33 cellular contexts compared by ENCODE assay signal in the genomic region with DNA sequence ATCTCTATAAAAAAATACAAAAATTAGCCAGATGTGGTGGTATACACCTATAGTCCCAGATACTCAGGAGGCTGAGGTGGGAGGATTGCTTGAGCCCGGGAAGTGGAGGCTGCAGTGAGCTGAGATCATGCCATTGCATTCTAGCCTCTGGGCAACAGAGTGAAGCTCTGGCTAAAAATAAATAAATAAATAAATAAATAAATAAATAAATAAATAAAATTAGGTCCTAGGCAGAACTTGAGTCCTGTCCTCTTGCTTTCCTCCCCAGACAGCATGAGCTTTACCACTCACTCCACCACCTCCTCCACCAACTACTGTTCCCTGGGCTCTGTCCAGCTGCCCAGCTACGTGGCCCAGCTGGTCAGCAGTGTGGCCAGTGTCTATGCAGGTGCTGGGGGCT. TPM values are rescaled to one million over a fixed set of nuclear protein-coding genes. Genes with fewer than 3 reads are reported as not detected.
"Had no signal": no experiment of that assay in that cellular context is flagged by ENCODE, and none has a peak within 500 bp of the region (broad histone marks: within the 10 kb centered on the region; RNA-seq: fewer than 3 reads in every experiment).

No MANE protein-coding gene starts in this region.

- H3K4me3 ChIP-seq: stomach, suprapubic skin, testis, thoracic aorta, thyroid gland, tibial artery, tibial nerve, transverse colon, upper lobe of left lung, upper lobe of right lung, uterus, vagina had no signal

- ATAC-seq: stimulated activated effector memory CD8-positive, alpha-beta T cell treated with anti-CD3 and anti-CD28 coated beads, Interleukin-12 subunit alpha, Interleukin-12 subunit beta, amount 100 ng/mL, for 72 hours; stimulated activated naive B cell treated with anti-CD40 and anti-IgM and Interleukin-4, amounts not matched to agents 10 μg/mL and 1 μg/mL and 100 μg/mL, for 72 hours; stimulated activated naive CD8-positive, alpha-beta T cell treated with anti-CD3 and anti-CD28 coated beads, Interleukin-15, amount 100 ng/mL, for 72 hours; stimulated activated naive CD8-positive, alpha-beta T cell treated with anti-CD3 and anti-CD28 coated beads, Interleukin-15, Interleukin-2, amounts not matched to agents 100 U/mL and 50 U/mL, for 24 hours; upper lobe of right lung had no signal

- H3K4me1 ChIP-seq: stomach, suprapubic skin, testis, thyroid gland, tibial artery, tibial nerve, transverse colon, upper lobe of left lung, upper lobe of right lung, uterus, vagina had no signal

- H3K36me3 Mint-ChIP-seq: stimulated activated effector memory CD8-positive, alpha-beta T cell treated with anti-CD3 and anti-CD28 coated beads, Interleukin-12 subunit alpha, Interleukin-12 subunit beta, amount 100 ng/mL, for 72 hours; stimulated activated naive B cell treated with anti-CD40 and anti-IgM and Interleukin-4, amounts not matched to agents 10 μg/mL and 1 μg/mL and 100 μg/mL, for 72 hours; type B pancreatic cell had no signal

- H3K9me3 ChIP-seq: stomach, suprapubic skin, testis, thoracic aorta, thyroid gland, tibial artery, tibial nerve, transverse colon, upper lobe of left lung, upper lobe of right lung, uterus, vagina had no signal

- H3K27me3 ChIP-seq: stomach, suprapubic skin, testis, thyroid gland, tibial artery, tibial nerve, transverse colon, upper lobe of left lung, upper lobe of right lung, uterus, vagina had no signal

- H3K36me3 ChIP-seq: stomach, suprapubic skin, thoracic aorta, thyroid gland, tibial artery, tibial nerve, transverse colon, upper lobe of left lung, upper lobe of right lung, uterus, vagina had no signal

- H3K27me3 Mint-ChIP-seq: stimulated activated naive B cell treated with anti-CD40 and anti-IgM and Interleukin-4, amounts not matched to agents 10 μg/mL and 1 μg/mL and 100 μg/mL, for 72 hours; stimulated activated naive CD8-positive, alpha-beta T cell treated with anti-CD3 and anti-CD28 coated beads, Interleukin-15, amount 100 ng/mL, for 72 hours; stimulated activated naive CD8-positive, alpha-beta T cell treated with anti-CD3 and anti-CD28 coated beads, Interleukin-15, Interleukin-2, amounts not matched to agents 100 ng/mL and 50 ng/mL, for 24 hours; type B pancreatic cell had no signal

- DNase-seq: stimulated activated CD4-positive, alpha-beta T cell treated with anti-CD3 and anti-CD28 coated beads, Interleukin-2, amount 100 ng/mL, for 48 hours; stimulated activated CD4-positive, alpha-beta T cell treated with anti-CD3 and anti-CD28 coated beads, Interleukin-4, amount 100 ng/mL, for 1 hour; stimulated activated CD4-positive, alpha-beta T cell treated with anti-CD3 and anti-CD28 coated beads, Interleukin-4, amount 100 ng/mL, for 24 hours; stimulated activated CD4-positive, alpha-beta T cell treated with anti-CD3 and anti-CD28 coated beads, Interleukin-4, amount 100 ng/mL, for 4 hours; stimulated activated CD8-positive, alpha-beta memory T cell treated with anti-CD3 and anti-CD28 coated beads, Interleukin-4, amount 100 ng/mL, for 48 hours; stimulated activated naive B cell treated with anti-CD40 and anti-IgM and Interleukin-4, amounts not matched to agents 10 μg/mL and 1 μg/mL and 100 μg/mL, for 72 hours; stimulated activated naive CD4-positive, alpha-beta T cell; stimulated activated naive CD4-positive, alpha-beta T cell treated with Interleukin-2 at 50 U/mL for 16 hours; stimulated activated naive CD8-positive, alpha-beta T cell treated with anti-CD3 and anti-CD28 coated beads, Interleukin-15, amount 100 ng/mL, for 72 hours; stimulated activated naive CD8-positive, alpha-beta T cell treated with anti-CD3 and anti-CD28 coated beads, Interleukin-15, Interleukin-2, amounts not matched to agents 100 U/mL and 50 U/mL, for 24 hours; stomach; substantia nigra; testis; thyroid gland; tibial artery; transverse colon; trophoblast cell; upper lobe of left lung; upper lobe of right lung; uterus had no signal

- H3K27ac Mint-ChIP-seq: stimulated activated effector memory CD8-positive, alpha-beta T cell treated with anti-CD3 and anti-CD28 coated beads, Interleukin-12 subunit alpha, Interleukin-12 subunit beta, amount 100 ng/mL, for 72 hours; stimulated activated naive B cell treated with anti-CD40 and anti-IgM and Interleukin-4, amounts not matched to agents 10 μg/mL and 1 μg/mL and 100 μg/mL, for 72 hours; stimulated activated naive CD8-positive, alpha-beta T cell treated with anti-CD3 and anti-CD28 coated beads, Interleukin-15, amount 100 ng/mL, for 72 hours; stimulated activated naive CD8-positive, alpha-beta T cell treated with anti-CD3 and anti-CD28 coated beads, Interleukin-15, Interleukin-2, amounts not matched to agents 100 ng/mL and 50 ng/mL, for 24 hours; type B pancreatic cell had no signal

- H3K27ac ChIP-seq: stomach, suprapubic skin, testis, thoracic aorta, thyroid gland, tibial artery, tibial nerve, transverse colon, upper lobe of left lung, upper lobe of right lung, uterus, vagina had no signal

- H3K4me3 Mint-ChIP-seq: stimulated activated effector memory CD8-positive, alpha-beta T cell treated with anti-CD3 and anti-CD28 coated beads, Interleukin-12 subunit alpha, Interleukin-12 subunit beta, amount 100 ng/mL, for 72 hours; stimulated activated naive B cell treated with anti-CD40 and anti-IgM and Interleukin-4, amounts not matched to agents 10 μg/mL and 1 μg/mL and 100 μg/mL, for 72 hours; stimulated activated naive CD8-positive, alpha-beta T cell treated with anti-CD3 and anti-CD28 coated beads, Interleukin-15, amount 100 ng/mL, for 72 hours; stimulated activated naive CD8-positive, alpha-beta T cell treated with anti-CD3 and anti-CD28 coated beads, Interleukin-15, Interleukin-2, amounts not matched to agents 100 ng/mL and 50 ng/mL, for 24 hours; type B pancreatic cell had no signal

- H3K9me3 Mint-ChIP-seq: stimulated activated effector memory CD8-positive, alpha-beta T cell treated with anti-CD3 and anti-CD28 coated beads, Interleukin-12 subunit alpha, Interleukin-12 subunit beta, amount 100 ng/mL, for 72 hours; stimulated activated naive CD8-positive, alpha-beta T cell treated with anti-CD3 and anti-CD28 coated beads, Interleukin-15, Interleukin-2, amounts not matched to agents 100 ng/mL and 50 ng/mL, for 24 hours; type B pancreatic cell had no signal

- FAIRE-seq: urothelium cell line had no signal

RNA-seq across cellular contexts. Expression of gene SPZ1, which starts 31.6 kb away (rescaled TPM):
- total RNA-seq: stomach, subcutaneous adipose tissue, suprapubic skin, temporal lobe, thoracic aorta, thyroid gland, tibial nerve, transverse colon, upper lobe of left lung, upper lobe of right lung, ureter, urinary bladder, uterus, vagina had no signal
- polyA plus RNA-seq: stomach, thymus, urinary bladder had no signal
